8 cellular contexts compared by ENCODE assay signal in the genomic region with DNA sequence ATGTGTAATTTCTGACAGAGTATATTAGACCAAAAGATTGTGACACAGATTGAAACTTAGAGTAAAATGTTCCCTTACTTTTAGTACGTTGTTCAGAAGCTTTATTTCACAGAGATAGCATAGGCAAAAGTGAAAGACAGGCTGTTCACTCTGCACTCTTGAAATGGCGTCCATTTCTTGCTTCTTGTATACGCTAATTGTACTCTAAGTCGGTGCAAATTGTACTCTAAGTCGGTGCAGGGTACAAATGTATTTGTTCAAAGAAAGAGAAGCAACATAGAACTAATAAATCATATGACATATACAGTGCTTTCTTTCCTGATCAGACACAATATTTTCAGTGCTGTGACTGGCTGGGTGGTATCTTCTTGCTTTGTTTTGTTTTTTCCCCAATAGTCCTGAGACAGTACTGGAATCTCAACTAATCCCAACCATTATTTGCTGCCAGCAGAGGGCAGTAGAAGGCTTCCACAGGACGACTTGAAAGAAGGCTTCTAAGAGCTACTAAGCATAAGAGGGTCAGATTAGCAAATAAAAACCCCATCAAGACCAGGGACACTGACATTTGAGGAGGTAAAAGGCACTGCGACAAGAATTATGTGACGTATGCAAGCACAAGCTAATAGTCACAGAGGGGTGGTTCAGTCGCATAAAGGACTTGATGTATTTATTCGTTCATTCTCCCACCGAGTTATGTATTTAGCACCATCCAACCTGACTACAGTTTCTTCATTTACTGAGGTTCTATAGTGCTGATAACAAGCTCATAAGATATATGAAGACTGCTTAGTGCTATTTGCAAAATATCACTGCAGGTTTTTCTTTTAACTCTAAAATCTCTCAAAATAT.
DNase-seq lines count a peak whose midpoint lies in the region; ATAC-seq and TF ChIP-seq lines count a peak whose summit lies in the region.

No MANE protein-coding gene starts in this region.

- in situ Hi-C loops in G401 (cut with HindIII; ENCODE audit: low sequenced_read_pairs) = no loop called here

- ATAC-seq in GM21515 (IDR thresholded peaks at IDR 0.05; ENCODE audit: unreplicated experiment) = peak; percentile 85

- no peak overlapping the region for H3K4me3 ChIP-seq in vagina

- no peaks in the 10 kb centered on the region for H3K9me3 ChIP-seq in vagina

- no peak overlapping the region for H3K27ac ChIP-seq in vagina

- no peaks in the 10 kb centered on the region for H3K27me3 ChIP-seq in vagina

- DNase-seq in G401 (ENCODE audit: low spot score) = peak; percentile 86
- DNase-seq in HuH-7 (ENCODE audit: low spot score) = peak; percentile 17
- peak; percentile 73 for DNase-seq in NOMO-1 treated with DMSO at 0.1 percent for 48 hours (lab: John Stamatoyannopoulos, UW; ENCODE audit: unreplicated experiment)
- DNase-seq in amniotic epithelial cell (ENCODE audit: low read depth) = peak; percentile 51
- peak; percentile 73 for DNase-seq in iPS-NIHi7 (ENCODE audit: extremely low spot score)
- peak; percentile 9 to 27 for DNase-seq in stimulated activated CD4-positive, alpha-beta T cell treated with anti-CD3 and anti-CD28 coated beads, Interleukin-4, amount 100 ng/mL, for 48 hours (ENCODE audit: low read depth in 2 of 2)
- DNase-seq in vagina (ENCODE audit: extremely low spot score in 2 of 2) = no peak

- intact Hi-C loops in vagina (cut with DNase I) = no loop called here

- H3K4me1 ChIP-seq in vagina = no peaks in the 10 kb centered on the region

- TF ChIP-seq CTCF in vagina (IDR thresholded peaks at IDR 0.05) = no peak

- H3K36me3 ChIP-seq in vagina = no peaks in the 10 kb centered on the region

- no peak for TF ChIP-seq POLR2A in vagina (IDR thresholded peaks at IDR 0.05)

Comparison
In these comparisons a context has a peak if more than half of its experiments do, and no peak if none do; other contexts are left out.
1. DNase-seq: peak in G401 (single experiment), HuH-7 (single experiment), NOMO-1 treated with DMSO at 0.1 percent for 48 hours (single experiment), amniotic epithelial cell (single experiment), iPS-NIHi7 (single experiment) and stimulated activated CD4-positive, alpha-beta T cell treated with anti-CD3 and anti-CD28 coated beads, Interleukin-4, amount 100 ng/mL, for 48 hours (2 of 2); none in vagina (0 of 2).